Comparison of ENCODE assay signal across 14 cellular contexts in genomic region chr6:137102050-137102848, GRCh38. TPM values are rescaled to one million over a fixed set of nuclear protein-coding genes. Genes with fewer than 3 reads are reported as not detected.
A peak's percentile ranks its signal among the peaks of the same experiment; 100 is the strongest.
DNase-seq lines count a peak whose midpoint lies in the region; ATAC-seq and TF ChIP-seq lines count a peak whose summit lies in the region.
"Had no signal": no experiment of that assay in that cellular context is flagged by ENCODE, and none has a peak within 500 bp of the region (broad histone marks: within the 10 kb centered on the region; RNA-seq: fewer than 3 reads in every experiment).

No MANE protein-coding gene starts in this region.

- H3K27me3 Mint-ChIP-seq in activated CD4-positive, alpha-beta T cell treated with anti-CD3 and anti-CD28 coated beads, Interleukin-2, amount 10 ng/mL, durations not matched to agents 24 days and 14 days, result no peaks in the 10 kb centered on the region

- H3K36me3 ChIP-seq in spleen (no peaks in the 10 kb centered on the region), vagina (no peaks in the 10 kb centered on the region)
- H3K36me3 ChIP-seq: gastroesophageal sphincter had no signal

- intact Hi-C loops in activated CD4-positive, alpha-beta T cell treated with anti-CD3 and anti-CD28 coated beads, Interleukin-2, amount 10 ng/mL, durations not matched to agents 24 days and 14 days (cut with micrococcal nuclease), result loop anchor here (5.0 kb wide), 2 partner anchors 70 to 555 kb away; no protein-coding TSS in a partner anchor
- intact Hi-C loops in spleen (cut with DNase I; ENCODE audit: low total_unique reads), result no loop called here
- intact Hi-C loops in vagina (cut with DNase I), result no loop called here

- peak overlapping the region in 7 of 8 donors; percentile 64 to 87 (median 75) for H3K27ac ChIP-seq in spleen
- no peak overlapping the region for H3K27ac ChIP-seq in vagina
- H3K27ac ChIP-seq: gastroesophageal sphincter had no signal

- no peak for TF ChIP-seq CTCF in spleen (IDR thresholded peaks at IDR 0.05 in 8 of 11, conservative IDR thresholded peaks at IDR 0.05 in 3 of 11)
- TF ChIP-seq CTCF in vagina (IDR thresholded peaks at IDR 0.05), result no peak

- H3K4me3 ChIP-seq in spleen (no peak overlapping the region), vagina (no peak overlapping the region)
- H3K4me3 ChIP-seq: gastroesophageal sphincter had no signal

- H3K36me3 Mint-ChIP-seq in activated CD4-positive, alpha-beta T cell treated with anti-CD3 and anti-CD28 coated beads, Interleukin-2, amount 10 ng/mL, durations not matched to agents 24 days and 14 days (ENCODE audit: low read depth), result peaks cover 7% of the 10 kb centered on the region

- H3K9me3 ChIP-seq in spleen (no peaks in the 10 kb centered on the region), vagina (no peaks in the 10 kb centered on the region)
- H3K9me3 ChIP-seq: gastroesophageal sphincter had no signal

- TF ChIP-seq POLR2A in spleen (IDR thresholded peaks at IDR 0.05) (no peak), vagina (IDR thresholded peaks at IDR 0.05) (no peak)

- H3K27me3 ChIP-seq in spleen (replicated peaks in 1 of 7) (no peaks in the 10 kb centered on the region), vagina (no peaks in the 10 kb centered on the region)
- H3K27me3 ChIP-seq: gastroesophageal sphincter had no signal

- peak; percentile 54 for DNase-seq in activated CD4-positive, alpha-beta T cell treated with anti-CD3 and anti-CD28 coated beads, Interleukin-2, amount 10 ng/mL, durations not matched to agents 24 days and 14 days
- DNase-seq in activated CD4-positive, alpha-beta T cell treated with anti-CD3 and anti-CD28 coated beads, Interleukin-2, amount 50 U/mL, for 4 hours, result no peak
- DNase-seq in NAMALWA (ENCODE audit: low spot score), result peak; percentile 11
- no peak for DNase-seq in spleen
- no peak for DNase-seq in vagina (ENCODE audit: extremely low spot score in 2 of 2)
- no peak for DNase-seq in iPS-NIHi11 (ENCODE audit: low spot score)
- DNase-seq in AG08395 (ENCODE audit: low spot score), result no peak
- DNase-seq: GDM1, NCI-H345 had no signal

- H3K27ac Mint-ChIP-seq in activated CD4-positive, alpha-beta T cell treated with anti-CD3 and anti-CD28 coated beads, Interleukin-2, amount 10 ng/mL, durations not matched to agents 24 days and 14 days, result peak overlapping the region; percentile 83

- peak; percentile 17 for ATAC-seq in HG02642 (IDR thresholded peaks at IDR 0.05; ENCODE audit: poor library complexity, unreplicated experiment)
- ATAC-seq: gastroesophageal sphincter, HCT116, SK-N-SH treated with all-trans-retinoic acid at 6 μM for 48 hours had no signal

- H3K4me3 Mint-ChIP-seq in activated CD4-positive, alpha-beta T cell treated with anti-CD3 and anti-CD28 coated beads, Interleukin-2, amount 10 ng/mL, durations not matched to agents 24 days and 14 days, result peak overlapping the region; percentile 33

- 83 to 94% (median 83%) methylated on average over 3 of the region's 3 CpGs for WGBS in spleen, 5 donors

- H3K4me1 Mint-ChIP-seq in activated CD4-positive, alpha-beta T cell treated with anti-CD3 and anti-CD28 coated beads, Interleukin-2, amount 10 ng/mL, durations not matched to agents 24 days and 14 days, result peaks cover 38% of the 10 kb centered on the region

- peaks cover 0 to 85% (median 19%) of the 10 kb centered on the region in 6 donors for H3K4me1 ChIP-seq in spleen
- H3K4me1 ChIP-seq in vagina, result peaks cover 7% of the 10 kb centered on the region
- H3K4me1 ChIP-seq: gastroesophageal sphincter had no signal

- peaks cover 18% of the 10 kb centered on the region for H3K9me3 Mint-ChIP-seq in activated CD4-positive, alpha-beta T cell treated with anti-CD3 and anti-CD28 coated beads, Interleukin-2, amount 10 ng/mL, durations not matched to agents 24 days and 14 days

RNA-seq across cellular contexts. Expression of gene IL20RA, which starts 57.5 kb away (rescaled TPM):
- total RNA-seq in activated CD4-positive, alpha-beta T cell treated with anti-CD3 and anti-CD28 coated beads, Interleukin-2, amount 10 ng/mL, durations not matched to agents 24 days and 14 days, result not detected in 2 replicates
- total RNA-seq in spleen (not detected), vagina (21.9 TPM)
- under 1 TPM in 1 of 3 donors, not detected in 2; 0.03 TPM for polyA plus RNA-seq in spleen
- total RNA-seq: A172 had no signal

Comparison
In these comparisons a context has a peak if more than half of its experiments do, and no peak if none do; other contexts are left out.
1. DNase-seq: peak in activated CD4-positive, alpha-beta T cell treated with anti-CD3 and anti-CD28 coated beads, Interleukin-2, amount 10 ng/mL, durations not matched to agents 24 days and 14 days (single experiment) and NAMALWA (single experiment); none in activated CD4-positive, alpha-beta T cell treated with anti-CD3 and anti-CD28 coated beads, Interleukin-2, amount 50 U/mL, for 4 hours (0 of 2), spleen (single experiment), vagina (0 of 2), iPS-NIHi11 (single experiment) and AG08395 (single experiment).
2. RNA of gene IL20RA, which starts 57.5 kb away (total RNA-seq): 21.9 TPM in vagina (single experiment); not detected in activated CD4-positive, alpha-beta T cell treated with anti-CD3 and anti-CD28 coated beads, Interleukin-2, amount 10 ng/mL, durations not matched to agents 24 days and 14 days and not detected in spleen; every median in the first group is over 10 times any median in the second.